ENCODE assay signal across 1 cellular context in the genomic region with DNA sequence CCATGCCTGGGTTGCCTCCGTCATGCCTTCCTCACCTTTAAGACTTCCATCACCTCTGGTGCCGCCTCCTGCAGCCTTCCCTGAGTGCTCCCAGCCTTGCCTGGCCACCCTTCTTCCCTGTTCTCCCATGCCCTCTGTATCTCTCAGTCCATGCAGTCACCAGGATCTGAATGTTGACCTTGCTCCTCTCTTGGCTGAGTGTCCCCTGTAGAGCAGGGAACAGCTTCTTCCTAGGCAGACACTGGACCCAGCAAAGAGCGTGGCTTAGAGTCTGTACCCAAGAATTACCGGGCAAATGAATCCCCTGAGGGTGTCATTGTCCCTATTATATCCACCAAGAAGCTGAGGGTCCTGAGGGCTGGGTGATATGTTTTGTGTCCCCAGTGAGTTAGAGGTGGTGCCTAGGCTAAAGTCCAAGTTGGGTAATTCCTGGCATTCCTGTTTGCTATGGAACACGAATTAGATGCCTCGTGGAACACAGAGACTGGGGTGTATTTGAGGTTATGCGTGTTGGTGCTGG.
TF ChIP-seq lines count a peak whose summit lies in the region.

No MANE protein-coding gene starts in this region.

TF ChIP-seq in HepG2, 621 proteins besides CTCF, POLR2A, EP300 and RAD21 (continued from another document and continues in another):
- TF ChIP-seq, protein P1, sequence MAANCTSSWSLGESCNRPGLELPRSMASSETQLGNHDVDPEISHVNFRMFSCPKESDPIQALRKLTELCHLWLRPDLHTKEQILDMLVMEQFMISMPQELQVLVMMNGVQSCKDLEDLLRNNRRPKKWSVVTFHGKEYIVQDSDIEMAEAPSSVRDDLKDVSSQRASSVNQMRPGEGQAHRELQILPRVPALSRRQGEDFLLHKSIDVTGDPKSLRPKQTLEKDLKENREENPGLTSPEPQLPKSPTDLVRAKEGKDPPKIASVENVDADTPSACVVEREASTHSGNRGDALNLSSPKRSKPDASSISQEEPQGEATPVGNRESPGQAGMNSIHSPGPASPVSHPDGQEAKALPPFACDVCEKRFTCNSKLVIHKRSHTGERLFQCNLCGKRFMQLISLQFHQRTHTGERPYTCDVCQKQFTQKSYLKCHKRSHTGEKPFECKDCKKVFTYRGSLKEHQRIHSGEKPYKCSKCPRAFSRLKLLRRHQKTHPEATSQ (CRISPR knock-in tag; IDR thresholded peaks at IDR 0.05; ENCODE audit: borderline replicate concordance) = no peak
- TF ChIP-seq KDM5B (CRISPR knock-in tag; IDR thresholded peaks at IDR 0.05; ENCODE audit: borderline replicate concordance) (0 out of 2 replicates have a peak, but pooled peaks have one; percentile 27), NRL (CRISPR knock-in tag; IDR thresholded peaks at IDR 0.05; ENCODE audit: borderline replicate concordance) (0 out of 2 replicates have a peak, but pooled peaks have one; percentile 43), ZNF329 (CRISPR knock-in tag; IDR thresholded peaks at IDR 0.05; ENCODE audit: low read depth) (no peak), ZNF644 (CRISPR knock-in tag; IDR thresholded peaks at IDR 0.05; ENCODE audit: low read depth) (peak; percentile 81; the same call in 1 of the 2 replicates), SETDB1 (CRISPR knock-in tag; IDR thresholded peaks at IDR 0.05; ENCODE audit: borderline replicate concordance) (no peak), ZNF724P (CRISPR knock-in tag; IDR thresholded peaks at IDR 0.05; ENCODE audit: borderline replicate concordance) (0 out of 2 replicates have a peak, but pooled peaks have one; percentile 60), PCBP1 (IDR thresholded peaks at IDR 0.05; ENCODE audit: borderline replicate concordance, low read depth, low read length) (no peak), HIVEP1 (CRISPR knock-in tag; IDR thresholded peaks at IDR 0.05) (no peak), ZNF296 (CRISPR knock-in tag; conservative IDR thresholded peaks at IDR 0.05) (no peak), ATF7 (IDR thresholded peaks at IDR 0.05) (no peak), ATF7 (CRISPR knock-in tag; IDR thresholded peaks at IDR 0.05) (no peak), KDM6A (CRISPR knock-in tag; IDR thresholded peaks at IDR 0.05; ENCODE audit: low read depth) (peak; percentile 44; the same call in 1 of the 2 replicates), GATAD2A (CRISPR knock-in tag; IDR thresholded peaks at IDR 0.05) (peak; percentile 88), U2AF2 (IDR thresholded peaks at IDR 0.05; ENCODE audit: low read depth, low read length) (no peak), TOPORS (CRISPR knock-in tag; IDR thresholded peaks at IDR 0.05) (no peak), DR1 (CRISPR knock-in tag; IDR thresholded peaks at IDR 0.05) (no peak), ZNF256 (CRISPR knock-in tag; conservative IDR thresholded peaks at IDR 0.05) (no peak), THAP11 (CRISPR knock-in tag; IDR thresholded peaks at IDR 0.05) (0 out of 2 replicates have a peak, but pooled peaks have one; percentile 35), NFE2L1 (CRISPR knock-in tag; IDR thresholded peaks at IDR 0.05; ENCODE audit: borderline replicate concordance) (no peak), ZNF34 (CRISPR knock-in tag; IDR thresholded peaks at IDR 0.05; ENCODE audit: borderline replicate concordance) (no peak), ZNF792 (CRISPR knock-in tag; IDR thresholded peaks at IDR 0.05) (peak; percentile 86; the same call in 1 of the 2 replicates), ASH2L (IDR thresholded peaks at IDR 0.05; ENCODE audit: insufficient read length, low read depth, low read length) (peak; percentile 64), NR2F6 (IDR thresholded peaks at IDR 0.05) (peak; percentile 40), NR2F6 (CRISPR knock-in tag; IDR thresholded peaks at IDR 0.05) (peak; percentile 72), PHF21A (CRISPR knock-in tag; IDR thresholded peaks at IDR 0.05) (peak; percentile 25; the same call in 1 of the 2 replicates), MEIS1 (CRISPR knock-in tag; IDR thresholded peaks at IDR 0.05; ENCODE audit: borderline replicate concordance) (no peak), CBFB (CRISPR knock-in tag; IDR thresholded peaks at IDR 0.05) (no peak)
- TF ChIP-seq, protein P2, sequence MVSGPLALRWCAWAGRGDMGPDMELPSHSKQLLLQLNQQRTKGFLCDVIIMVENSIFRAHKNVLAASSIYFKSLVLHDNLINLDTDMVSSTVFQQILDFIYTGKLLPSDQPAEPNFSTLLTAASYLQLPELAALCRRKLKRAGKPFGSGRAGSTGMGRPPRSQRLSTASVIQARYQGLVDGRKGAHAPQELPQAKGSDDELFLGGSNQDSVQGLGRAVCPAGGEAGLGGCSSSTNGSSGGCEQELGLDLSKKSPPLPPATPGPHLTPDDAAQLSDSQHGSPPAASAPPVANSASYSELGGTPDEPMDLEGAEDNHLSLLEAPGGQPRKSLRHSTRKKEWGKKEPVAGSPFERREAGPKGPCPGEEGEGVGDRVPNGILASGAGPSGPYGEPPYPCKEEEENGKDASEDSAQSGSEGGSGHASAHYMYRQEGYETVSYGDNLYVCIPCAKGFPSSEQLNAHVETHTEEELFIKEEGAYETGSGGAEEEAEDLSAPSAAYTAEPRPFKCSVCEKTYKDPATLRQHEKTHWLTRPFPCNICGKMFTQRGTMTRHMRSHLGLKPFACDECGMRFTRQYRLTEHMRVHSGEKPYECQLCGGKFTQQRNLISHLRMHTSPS (CRISPR knock-in tag; IDR thresholded peaks at IDR 0.05; ENCODE audit: low read depth) = peak; percentile 78
- TF ChIP-seq, protein P3, sequence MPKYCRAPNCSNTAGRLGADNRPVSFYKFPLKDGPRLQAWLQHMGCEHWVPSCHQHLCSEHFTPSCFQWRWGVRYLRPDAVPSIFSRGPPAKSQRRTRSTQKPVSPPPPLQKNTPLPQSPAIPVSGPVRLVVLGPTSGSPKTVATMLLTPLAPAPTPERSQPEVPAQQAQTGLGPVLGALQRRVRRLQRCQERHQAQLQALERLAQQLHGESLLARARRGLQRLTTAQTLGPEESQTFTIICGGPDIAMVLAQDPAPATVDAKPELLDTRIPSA (CRISPR knock-in tag; IDR thresholded peaks at IDR 0.05; ENCODE audit: borderline replicate concordance) = no peak
- TF ChIP-seq, protein P4, sequence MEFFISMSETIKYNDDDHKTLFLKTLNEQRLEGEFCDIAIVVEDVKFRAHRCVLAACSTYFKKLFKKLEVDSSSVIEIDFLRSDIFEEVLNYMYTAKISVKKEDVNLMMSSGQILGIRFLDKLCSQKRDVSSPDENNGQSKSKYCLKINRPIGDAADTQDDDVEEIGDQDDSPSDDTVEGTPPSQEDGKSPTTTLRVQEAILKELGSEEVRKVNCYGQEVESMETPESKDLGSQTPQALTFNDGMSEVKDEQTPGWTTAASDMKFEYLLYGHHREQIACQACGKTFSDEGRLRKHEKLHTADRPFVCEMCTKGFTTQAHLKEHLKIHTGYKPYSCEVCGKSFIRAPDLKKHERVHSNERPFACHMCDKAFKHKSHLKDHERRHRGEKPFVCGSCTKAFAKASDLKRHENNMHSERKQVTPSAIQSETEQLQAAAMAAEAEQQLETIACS (CRISPR knock-in tag; IDR thresholded peaks at IDR 0.05) = no peak
- TF ChIP-seq, protein P5, sequence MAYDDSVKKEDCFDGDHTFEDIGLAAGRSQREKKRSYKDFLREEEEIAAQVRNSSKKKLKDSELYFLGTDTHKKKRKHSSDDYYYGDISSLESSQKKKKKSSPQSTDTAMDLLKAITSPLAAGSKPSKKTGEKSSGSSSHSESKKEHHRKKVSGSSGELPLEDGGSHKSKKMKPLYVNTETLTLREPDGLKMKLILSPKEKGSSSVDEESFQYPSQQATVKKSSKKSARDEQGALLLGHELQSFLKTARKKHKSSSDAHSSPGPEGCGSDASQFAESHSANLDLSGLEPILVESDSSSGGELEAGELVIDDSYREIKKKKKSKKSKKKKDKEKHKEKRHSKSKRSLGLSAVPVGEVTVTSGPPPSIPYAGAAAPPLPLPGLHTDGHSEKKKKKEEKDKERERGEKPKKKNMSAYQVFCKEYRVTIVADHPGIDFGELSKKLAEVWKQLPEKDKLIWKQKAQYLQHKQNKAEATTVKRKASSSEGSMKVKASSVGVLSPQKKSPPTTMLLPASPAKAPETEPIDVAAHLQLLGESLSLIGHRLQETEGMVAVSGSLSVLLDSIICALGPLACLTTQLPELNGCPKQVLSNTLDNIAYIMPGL (CRISPR knock-in tag; IDR thresholded peaks at IDR 0.05; ENCODE audit: borderline replicate concordance in 1 of 2, low read depth in 1 of 2) = 0 out of 4 replicates have a peak, but pooled peaks of 1 of the 2 experiments have one; percentile 39
- TF ChIP-seq, protein P6, sequence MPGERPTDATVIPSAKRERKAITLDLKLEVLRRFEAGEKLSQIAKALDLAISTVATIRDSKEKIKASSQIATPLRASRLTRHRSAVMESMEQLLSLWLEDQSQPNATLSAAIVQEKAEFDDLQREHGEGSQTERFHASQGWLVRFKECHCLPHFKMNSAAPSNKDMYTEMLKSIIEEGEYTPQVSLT (CRISPR knock-in tag; IDR thresholded peaks at IDR 0.05; ENCODE audit: borderline replicate concordance, low read depth) = no peak
- TF ChIP-seq, protein P7, sequence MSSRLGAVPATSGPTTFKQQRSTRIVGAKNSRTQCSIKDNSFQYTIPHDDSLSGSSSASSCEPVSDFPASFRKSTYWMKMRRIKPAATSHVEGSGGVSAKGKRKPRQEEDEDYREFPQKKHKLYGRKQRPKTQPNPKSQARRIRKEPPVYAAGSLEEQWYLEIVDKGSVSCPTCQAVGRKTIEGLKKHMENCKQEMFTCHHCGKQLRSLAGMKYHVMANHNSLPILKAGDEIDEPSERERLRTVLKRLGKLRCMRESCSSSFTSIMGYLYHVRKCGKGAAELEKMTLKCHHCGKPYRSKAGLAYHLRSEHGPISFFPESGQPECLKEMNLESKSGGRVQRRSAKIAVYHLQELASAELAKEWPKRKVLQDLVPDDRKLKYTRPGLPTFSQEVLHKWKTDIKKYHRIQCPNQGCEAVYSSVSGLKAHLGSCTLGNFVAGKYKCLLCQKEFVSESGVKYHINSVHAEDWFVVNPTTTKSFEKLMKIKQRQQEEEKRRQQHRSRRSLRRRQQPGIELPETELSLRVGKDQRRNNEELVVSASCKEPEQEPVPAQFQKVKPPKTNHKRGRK (CRISPR knock-in tag; IDR thresholded peaks at IDR 0.05) = 0 out of 2 replicates have a peak, but pooled peaks have one; percentile 54
- TF ChIP-seq, protein P8, sequence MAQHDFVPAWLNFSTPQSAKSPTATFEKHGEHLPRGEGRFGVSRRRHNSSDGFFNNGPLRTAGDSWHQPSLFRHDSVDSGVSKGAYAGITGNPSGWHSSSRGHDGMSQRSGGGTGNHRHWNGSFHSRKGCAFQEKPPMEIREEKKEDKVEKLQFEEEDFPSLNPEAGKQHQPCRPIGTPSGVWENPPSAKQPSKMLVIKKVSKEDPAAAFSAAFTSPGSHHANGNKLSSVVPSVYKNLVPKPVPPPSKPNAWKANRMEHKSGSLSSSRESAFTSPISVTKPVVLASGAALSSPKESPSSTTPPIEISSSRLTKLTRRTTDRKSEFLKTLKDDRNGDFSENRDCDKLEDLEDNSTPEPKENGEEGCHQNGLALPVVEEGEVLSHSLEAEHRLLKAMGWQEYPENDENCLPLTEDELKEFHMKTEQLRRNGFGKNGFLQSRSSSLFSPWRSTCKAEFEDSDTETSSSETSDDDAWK (CRISPR knock-in tag; IDR thresholded peaks at IDR 0.05) = no peak
- TF ChIP-seq, protein P9, sequence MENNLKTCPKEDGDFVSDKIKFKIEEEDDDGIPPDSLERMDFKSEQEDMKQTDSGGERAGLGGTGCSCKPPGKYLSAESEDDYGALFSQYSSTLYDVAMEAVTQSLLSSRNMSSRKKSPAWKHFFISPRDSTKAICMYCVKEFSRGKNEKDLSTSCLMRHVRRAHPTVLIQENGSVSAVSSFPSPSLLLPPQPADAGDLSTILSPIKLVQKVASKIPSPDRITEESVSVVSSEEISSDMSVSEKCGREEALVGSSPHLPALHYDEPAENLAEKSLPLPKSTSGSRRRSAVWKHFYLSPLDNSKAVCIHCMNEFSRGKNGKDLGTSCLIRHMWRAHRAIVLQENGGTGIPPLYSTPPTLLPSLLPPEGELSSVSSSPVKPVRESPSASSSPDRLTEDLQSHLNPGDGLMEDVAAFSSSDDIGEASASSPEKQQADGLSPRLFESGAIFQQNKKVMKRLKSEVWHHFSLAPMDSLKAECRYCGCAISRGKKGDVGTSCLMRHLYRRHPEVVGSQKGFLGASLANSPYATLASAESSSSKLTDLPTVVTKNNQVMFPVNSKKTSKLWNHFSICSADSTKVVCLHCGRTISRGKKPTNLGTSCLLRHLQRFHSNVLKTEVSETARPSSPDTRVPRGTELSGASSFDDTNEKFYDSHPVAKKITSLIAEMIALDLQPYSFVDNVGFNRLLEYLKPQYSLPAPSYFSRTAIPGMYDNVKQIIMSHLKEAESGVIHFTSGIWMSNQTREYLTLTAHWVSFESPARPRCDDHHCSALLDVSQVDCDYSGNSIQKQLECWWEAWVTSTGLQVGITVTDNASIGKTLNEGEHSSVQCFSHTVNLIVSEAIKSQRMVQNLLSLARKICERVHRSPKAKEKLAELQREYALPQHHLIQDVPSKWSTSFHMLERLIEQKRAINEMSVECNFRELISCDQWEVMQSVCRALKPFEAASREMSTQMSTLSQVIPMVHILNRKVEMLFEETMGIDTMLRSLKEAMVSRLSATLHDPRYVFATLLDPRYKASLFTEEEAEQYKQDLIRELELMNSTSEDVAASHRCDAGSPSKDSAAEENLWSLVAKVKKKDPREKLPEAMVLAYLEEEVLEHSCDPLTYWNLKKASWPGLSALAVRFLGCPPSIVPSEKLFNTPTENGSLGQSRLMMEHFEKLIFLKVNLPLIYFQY (CRISPR knock-in tag; IDR thresholded peaks at IDR 0.05; ENCODE audit: borderline replicate concordance) = peak; percentile 47; the same call in 1 of the 2 replicates
- TF ChIP-seq, protein P10, sequence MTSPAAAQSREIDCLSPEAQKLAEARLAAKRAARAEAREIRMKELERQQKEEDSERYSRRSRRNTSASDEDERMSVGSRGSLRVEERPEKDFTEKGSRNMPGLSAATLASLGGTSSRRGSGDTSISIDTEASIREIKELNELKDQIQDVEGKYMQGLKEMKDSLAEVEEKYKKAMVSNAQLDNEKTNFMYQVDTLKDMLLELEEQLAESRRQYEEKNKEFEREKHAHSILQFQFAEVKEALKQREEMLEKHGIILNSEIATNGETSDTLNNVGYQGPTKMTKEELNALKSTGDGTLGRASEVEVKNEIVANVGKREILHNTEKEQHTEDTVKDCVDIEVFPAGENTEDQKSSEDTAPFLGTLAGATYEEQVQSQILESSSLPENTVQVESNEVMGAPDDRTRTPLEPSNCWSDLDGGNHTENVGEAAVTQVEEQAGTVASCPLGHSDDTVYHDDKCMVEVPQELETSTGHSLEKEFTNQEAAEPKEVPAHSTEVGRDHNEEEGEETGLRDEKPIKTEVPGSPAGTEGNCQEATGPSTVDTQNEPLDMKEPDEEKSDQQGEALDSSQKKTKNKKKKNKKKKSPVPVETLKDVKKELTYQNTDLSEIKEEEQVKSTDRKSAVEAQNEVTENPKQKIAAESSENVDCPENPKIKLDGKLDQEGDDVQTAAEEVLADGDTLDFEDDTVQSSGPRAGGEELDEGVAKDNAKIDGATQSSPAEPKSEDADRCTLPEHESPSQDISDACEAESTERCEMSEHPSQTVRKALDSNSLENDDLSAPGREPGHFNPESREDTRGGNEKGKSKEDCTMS (CRISPR knock-in tag; conservative IDR thresholded peaks at IDR 0.05) = no peak
- TF ChIP-seq, protein P11, sequence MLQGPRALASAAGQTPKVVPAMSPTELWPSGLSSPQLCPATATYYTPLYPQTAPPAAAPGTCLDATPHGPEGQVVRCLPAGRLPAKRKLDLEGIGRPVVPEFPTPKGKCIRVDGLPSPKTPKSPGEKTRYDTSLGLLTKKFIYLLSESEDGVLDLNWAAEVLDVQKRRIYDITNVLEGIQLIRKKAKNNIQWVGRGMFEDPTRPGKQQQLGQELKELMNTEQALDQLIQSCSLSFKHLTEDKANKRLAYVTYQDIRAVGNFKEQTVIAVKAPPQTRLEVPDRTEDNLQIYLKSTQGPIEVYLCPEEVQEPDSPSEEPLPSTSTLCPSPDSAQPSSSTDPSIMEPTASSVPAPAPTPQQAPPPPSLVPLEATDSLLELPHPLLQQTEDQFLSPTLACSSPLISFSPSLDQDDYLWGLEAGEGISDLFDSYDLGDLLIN (CRISPR knock-in tag; IDR thresholded peaks at IDR 0.05; ENCODE audit: borderline replicate concordance) = no peak
